8 cellular contexts compared by ENCODE assay signal in the genomic region with DNA sequence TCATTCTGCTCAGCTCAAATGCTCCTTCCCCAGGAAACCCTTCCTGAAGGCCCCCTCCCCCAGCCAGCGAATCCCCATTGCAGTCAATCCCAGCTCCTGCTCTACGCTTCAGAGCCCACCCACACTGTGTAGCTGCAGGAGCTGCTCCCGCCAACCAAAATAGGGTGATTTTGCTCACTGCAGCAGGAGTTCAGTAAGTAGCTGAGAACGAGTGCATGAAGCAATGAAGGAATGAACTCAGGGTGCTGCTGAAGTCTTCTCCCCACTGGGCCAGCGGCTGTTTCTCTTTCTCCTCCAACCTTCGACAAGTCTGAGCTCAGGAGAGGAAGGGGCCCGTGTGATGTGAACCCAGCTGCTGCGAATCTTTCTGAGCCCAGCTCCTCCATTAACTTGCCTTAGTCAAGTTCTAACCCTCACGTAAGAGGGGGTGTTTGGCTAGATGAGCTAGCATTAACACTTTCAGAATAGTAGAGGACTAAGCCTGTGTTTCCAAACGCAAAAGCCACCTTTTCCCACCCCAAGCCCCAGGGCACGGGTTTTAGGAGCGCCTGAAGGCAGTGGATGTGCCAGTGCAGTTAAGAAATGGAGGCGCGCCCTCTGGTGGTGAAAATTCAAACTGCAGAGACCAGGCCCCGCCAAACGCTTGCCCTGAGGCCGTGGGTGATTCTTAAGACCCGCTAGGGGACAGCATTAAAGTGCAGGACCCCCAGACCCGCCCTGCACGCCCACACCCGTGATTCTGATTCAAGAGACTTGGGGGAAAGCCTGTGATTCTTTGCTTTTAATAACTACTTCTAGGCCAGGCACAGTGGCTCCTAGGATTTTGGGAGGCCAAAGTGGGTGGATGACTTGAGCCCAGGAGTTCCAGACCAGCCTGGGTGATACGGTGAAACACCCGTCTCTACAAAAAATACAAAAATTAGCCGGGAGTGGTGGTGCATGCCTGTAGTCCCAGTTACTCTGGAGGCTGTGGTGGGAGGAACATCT. TPM values are rescaled to one million over a fixed set of nuclear protein-coding genes. Genes with fewer than 3 reads are reported as not detected.
DNase-seq lines count a peak whose midpoint lies in the region; FAIRE-seq and TF ChIP-seq lines count a peak whose summit lies in the region.

No MANE protein-coding gene starts in this region.

- no peaks in the 10 kb centered on the region for H4K20me1 ChIP-seq in OCI-LY3 (ENCODE audit: insufficient read depth, low read length)

- H3K9ac ChIP-seq in OCI-LY3 (ENCODE audit: low read length) = no peak overlapping the region

- H2AFZ ChIP-seq in OCI-LY3 (ENCODE audit: low read depth, low read length) = peak overlapping the region; percentile 32; the same call in 1 of the 2 replicates

- H3K36me3 Mint-ChIP-seq in HFFc6 (ENCODE audit: low read depth) = no peaks in the 10 kb centered on the region; the same call in 1 of the 2 replicates
- H3K36me3 Mint-ChIP-seq in activated T-helper 2 cell treated with anti-CD3 and anti-CD28 coated beads, Interferon-gamma antibody, Interleukin-2, Interleukin-4, amounts not matched to agents 10 μg/mL and 5 μg/mL and 100 μg/mL, durations not matched to agents 14 hours and 24 hours and 36 hours (ENCODE audit: low read depth) = no peaks in the 10 kb centered on the region

- no peak for FAIRE-seq in RCC 7860 (lab: Jason Lieb, UNC)

- H3K27me3 ChIP-seq in OCI-LY3 (ENCODE audit: low read depth, low read length) = peaks cover 8% of the 10 kb centered on the region; the same call in 1 of the 2 replicates

- no peaks in the 10 kb centered on the region for H3K79me2 ChIP-seq in OCI-LY3 (ENCODE audit: low read length)

- no peaks in the 10 kb centered on the region for H3K9me3 ChIP-seq in OCI-LY3 (ENCODE audit: insufficient read depth, low read length)

- peak overlapping the region; percentile 31 for H3K4me2 ChIP-seq in OCI-LY3 (ENCODE audit: low read length)

- peaks cover 1% of the 10 kb centered on the region; the same call in 1 of the 2 replicates for H3K27me3 Mint-ChIP-seq in HFFc6 (ENCODE audit: insufficient read depth)
- H3K27me3 Mint-ChIP-seq in activated T-helper 2 cell treated with anti-CD3 and anti-CD28 coated beads, Interferon-gamma antibody, Interleukin-2, Interleukin-4, amounts not matched to agents 10 μg/mL and 5 μg/mL and 100 μg/mL, durations not matched to agents 14 hours and 24 hours and 36 hours (ENCODE audit: low read depth) = peaks cover 8% of the 10 kb centered on the region

- intact Hi-C loops in activated T-helper 2 cell treated with anti-CD3 and anti-CD28 coated beads, Interferon-gamma antibody, Interleukin-2, Interleukin-4, amounts not matched to agents 10 μg/mL and 5 μg/mL and 100 μg/mL, durations not matched to agents 14 hours and 24 hours and 36 hours (cut with micrococcal nuclease) = loop anchor here (2.0 kb wide), 1 partner anchor 114 kb away; no protein-coding TSS in a partner anchor
- intact Hi-C loops in posterior vena cava (cut with DNase I) = no loop called here

- peaks cover 38% of the 10 kb centered on the region for H3K9me3 Mint-ChIP-seq in HFFc6
- H3K9me3 Mint-ChIP-seq in activated T-helper 2 cell treated with anti-CD3 and anti-CD28 coated beads, Interferon-gamma antibody, Interleukin-2, Interleukin-4, amounts not matched to agents 10 μg/mL and 5 μg/mL and 100 μg/mL, durations not matched to agents 14 hours and 24 hours and 36 hours = no peaks in the 10 kb centered on the region

- no peak overlapping the region for H3K27ac ChIP-seq in OCI-LY3 (ENCODE audit: low read length)

- no peaks in the 10 kb centered on the region for H3K4me1 Mint-ChIP-seq in HFFc6 (ENCODE audit: low read depth)
- H3K4me1 Mint-ChIP-seq in activated T-helper 2 cell treated with anti-CD3 and anti-CD28 coated beads, Interferon-gamma antibody, Interleukin-2, Interleukin-4, amounts not matched to agents 10 μg/mL and 5 μg/mL and 100 μg/mL, durations not matched to agents 14 hours and 24 hours and 36 hours (ENCODE audit: low read depth) = no peaks in the 10 kb centered on the region

- no peaks in the 10 kb centered on the region; the same call in 1 of the 2 replicates for H3K4me1 ChIP-seq in OCI-LY3 (ENCODE audit: low read length)

- H3K4me3 ChIP-seq in OCI-LY3 (ENCODE audit: low read length) = no peak overlapping the region

- no peak overlapping the region for H3K4me3 Mint-ChIP-seq in HFFc6
- no peak overlapping the region for H3K4me3 Mint-ChIP-seq in activated T-helper 2 cell treated with anti-CD3 and anti-CD28 coated beads, Interferon-gamma antibody, Interleukin-2, Interleukin-4, amounts not matched to agents 10 μg/mL and 5 μg/mL and 100 μg/mL, durations not matched to agents 14 hours and 24 hours and 36 hours (ENCODE audit: low read depth)

- no peaks in the 10 kb centered on the region for H3K36me3 ChIP-seq in OCI-LY3 (replicated peaks; ENCODE audit: low read depth, low read length)

- peak; percentile 89 for TF ChIP-seq CTCF in HFFc6 (IDR thresholded peaks at IDR 0.05)
- TF ChIP-seq CTCF in OCI-LY3 (IDR thresholded peaks at IDR 0.05; ENCODE audit: low read depth, low read length) = peak; percentile 91

- DNase-seq in ELR (ENCODE audit: low read depth) = peak; percentile 68
- DNase-seq in HFFc6 = no peak
- peak; percentile 24 for DNase-seq in activated T-helper 2 cell treated with anti-CD3 and anti-CD28 coated beads, Interferon-gamma antibody, Interleukin-2, Interleukin-4, amounts not matched to agents 10 μg/mL and 5 μg/mL and 100 μg/mL, durations not matched to agents 14 hours and 24 hours and 36 hours (ENCODE audit: low spot score)
- DNase-seq in globus pallidus (ENCODE audit: low spot score) = peak; percentile 20
- DNase-seq in posterior vena cava (ENCODE audit: low spot score) = peak; percentile 91
- no peak for DNase-seq in RCC 7860 (ENCODE audit: low spot score)
- no peak for DNase-seq in NCI-H226

- no peak overlapping the region for H3K27ac Mint-ChIP-seq in HFFc6
- H3K27ac Mint-ChIP-seq in activated T-helper 2 cell treated with anti-CD3 and anti-CD28 coated beads, Interferon-gamma antibody, Interleukin-2, Interleukin-4, amounts not matched to agents 10 μg/mL and 5 μg/mL and 100 μg/mL, durations not matched to agents 14 hours and 24 hours and 36 hours = no peak overlapping the region

RNA-seq across cellular contexts. Expression of gene SERPINA4, which starts 11.9 kb away (rescaled TPM):
- not detected for total RNA-seq in HFFc6 (2021; fragmentation: NEBNext Ultra II Directional; extraction: Animal tissue kit (Norgen Biotek cat#: 25700))
- total RNA-seq in activated T-helper 2 cell treated with anti-CD3 and anti-CD28 coated beads, Interferon-gamma antibody, Interleukin-2, Interleukin-4, amounts not matched to agents 10 μg/mL and 5 μg/mL and 100 μg/mL, durations not matched to agents 14 hours and 24 hours and 36 hours = not detected in 2 replicates
- total RNA-seq in posterior vena cava = not detected

RNA-seq across cellular contexts. Expression of gene SERPINA5, which starts 31.9 kb away (rescaled TPM):
- total RNA-seq in HFFc6 (2021; fragmentation: NEBNext Ultra II Directional; extraction: Animal tissue kit (Norgen Biotek cat#: 25700)) = not detected
- not detected in 2 replicates for total RNA-seq in activated T-helper 2 cell treated with anti-CD3 and anti-CD28 coated beads, Interferon-gamma antibody, Interleukin-2, Interleukin-4, amounts not matched to agents 10 μg/mL and 5 μg/mL and 100 μg/mL, durations not matched to agents 14 hours and 24 hours and 36 hours
- 10 to 100 TPM in 1 of 2 donors, 1 to 10 TPM in 1; 5.2 to 13.6 TPM for total RNA-seq in posterior vena cava

RNA-seq across cellular contexts. Expression of gene SERPINA12, which starts 40.0 kb away (rescaled TPM):
- total RNA-seq in HFFc6 (2021; fragmentation: NEBNext Ultra II Directional; extraction: Animal tissue kit (Norgen Biotek cat#: 25700)) = not detected
- total RNA-seq in activated T-helper 2 cell treated with anti-CD3 and anti-CD28 coated beads, Interferon-gamma antibody, Interleukin-2, Interleukin-4, amounts not matched to agents 10 μg/mL and 5 μg/mL and 100 μg/mL, durations not matched to agents 14 hours and 24 hours and 36 hours = not detected in 2 replicates
- not detected for total RNA-seq in posterior vena cava

Comparison
In these comparisons a context has a peak if more than half of its experiments do, and no peak if none do; other contexts are left out.
1. DNase-seq: peak in ELR (single experiment), activated T-helper 2 cell treated with anti-CD3 and anti-CD28 coated beads, Interferon-gamma antibody, Interleukin-2, Interleukin-4, amounts not matched to agents 10 μg/mL and 5 μg/mL and 100 μg/mL, durations not matched to agents 14 hours and 24 hours and 36 hours (single experiment), globus pallidus (single experiment) and posterior vena cava (single experiment); none in HFFc6 (single experiment), RCC 7860 (single experiment) and NCI-H226 (single experiment).